In the genomic region with DNA sequence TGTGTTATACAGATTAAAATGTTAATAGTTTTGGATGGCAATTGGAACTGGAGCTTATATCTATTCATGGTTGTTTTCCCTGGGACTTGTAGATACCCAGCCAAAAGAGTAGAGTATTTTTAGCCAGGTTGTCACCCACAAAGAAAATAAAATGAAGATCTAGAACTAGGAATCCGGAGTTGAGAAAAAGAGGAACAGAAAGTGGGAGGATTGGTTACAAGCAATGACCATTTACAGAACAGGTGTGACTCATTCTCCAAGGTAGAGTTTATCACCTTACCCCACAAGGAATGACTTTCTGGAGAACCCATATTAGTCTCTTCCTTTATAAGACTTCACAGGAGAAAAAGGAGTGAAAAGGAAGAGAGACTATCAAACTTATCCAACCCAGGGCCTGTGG, we compare ENCODE assay signal across 13 cellular contexts.
DNase-seq lines count a peak whose midpoint lies in the region; ATAC-seq, FAIRE-seq and TF ChIP-seq lines count a peak whose summit lies in the region.
"Had no signal": no experiment of that assay in that cellular context is flagged by ENCODE, and none has a peak within 500 bp of the region (broad histone marks: within the 10 kb centered on the region; RNA-seq: fewer than 3 reads in every experiment).

No MANE protein-coding gene starts in this region.

- H3K9me2 ChIP-seq in Karpas-422 (replicated peaks; ENCODE audit: insufficient read depth, low read length) = no peaks in the 10 kb centered on the region

- no peaks in the 10 kb centered on the region for H3K9me3 Mint-ChIP-seq in activated T-cell treated with anti-CD3 and anti-CD28 coated beads, Interleukin-2, amount 50 U/mL, for 4 hours

- no peaks in the 10 kb centered on the region for H3K9me3 ChIP-seq in Karpas-422 (ENCODE audit: low read length)
- H3K9me3 ChIP-seq: esophagus muscularis mucosa, sigmoid colon had no signal

- H3K4me1 ChIP-seq in Karpas-422 (ENCODE audit: low read length) = no peaks in the 10 kb centered on the region
- H3K4me1 ChIP-seq: sigmoid colon had no signal

- no peak for TF ChIP-seq CTCF in GM10248 (IDR thresholded peaks at IDR 0.05; ENCODE audit: control extremely low read depth, extremely low read depth, low read depth, missing control alignments)

- peak; percentile 94 for FAIRE-seq in GM19239 (lab: Jason Lieb, UNC)
- FAIRE-seq: K562 had no signal

- peak; percentile 32 for DNase-seq in GM10248 (ENCODE audit: extremely low spot score)
- DNase-seq in GM19239 (ENCODE audit: insufficient read length, low spot score) = peak; percentile 17
- DNase-seq in Karpas-422 = no peak
- DNase-seq in activated T-cell treated with anti-CD3 and anti-CD28 coated beads, Interleukin-2, amount 50 U/mL, for 4 hours = no peak
- DNase-seq in NCI-H1694 (lab: John Stamatoyannopoulos, UW) = no peak
- DNase-seq in MV-4-11 (lab: John Stamatoyannopoulos, UW) = no peak
- DNase-seq: DMS153, sigmoid colon had no signal

- H3K36me3 ChIP-seq in Karpas-422 (ENCODE audit: insufficient read depth, low read length) = no peaks in the 10 kb centered on the region
- H3K36me3 ChIP-seq: esophagus muscularis mucosa, sigmoid colon had no signal

- peaks cover 2% of the 10 kb centered on the region for H3K27me3 Mint-ChIP-seq in activated T-cell treated with anti-CD3 and anti-CD28 coated beads, Interleukin-2, amount 50 U/mL, for 4 hours (ENCODE audit: low read depth)

- H3K27ac ChIP-seq in Karpas-422 (ENCODE audit: low read length) = no peak overlapping the region
- H3K27ac ChIP-seq: esophagus muscularis mucosa, sigmoid colon, VCaP had no signal

- H2AFZ ChIP-seq in Karpas-422 (ENCODE audit: low read length) = no peak overlapping the region

- CTCF ChIA-PET in GM10248 (lab: Yijun Ruan, JAX) = no interaction called here

- H3K36me3 Mint-ChIP-seq in activated T-cell treated with anti-CD3 and anti-CD28 coated beads, Interleukin-2, amount 50 U/mL, for 4 hours (ENCODE audit: insufficient read depth) = no peaks in the 10 kb centered on the region

- ATAC-seq in HG02610 (IDR thresholded peaks at IDR 0.05; ENCODE audit: unreplicated experiment) = peak; percentile 89
- ATAC-seq in HG03342 (IDR thresholded peaks at IDR 0.05; ENCODE audit: unreplicated experiment) = peak; percentile 91
- ATAC-seq in activated T-cell treated with anti-CD3 and anti-CD28 coated beads, Interleukin-2, amount 50 U/mL, for 4 hours = no peak
- ATAC-seq: K562 had no signal

- no peak overlapping the region for H3K4me3 Mint-ChIP-seq in activated T-cell treated with anti-CD3 and anti-CD28 coated beads, Interleukin-2, amount 50 U/mL, for 4 hours

- H3K9ac ChIP-seq in Karpas-422 (ENCODE audit: low read length) = no peak overlapping the region

- no peak overlapping the region for H3K4me3 ChIP-seq in Karpas-422 (ENCODE audit: low read length)
- H3K4me3 ChIP-seq: esophagus muscularis mucosa, K562, sigmoid colon had no signal

- no peaks in the 10 kb centered on the region for H3K27me3 ChIP-seq in Karpas-422 (ENCODE audit: low read length)
- H3K27me3 ChIP-seq: esophagus muscularis mucosa, sigmoid colon had no signal

- POLR2A ChIA-PET in GM10248 (lab: Yijun Ruan, JAX) = no interaction called here

- H3K4me1 Mint-ChIP-seq in activated T-cell treated with anti-CD3 and anti-CD28 coated beads, Interleukin-2, amount 50 U/mL, for 4 hours (ENCODE audit: low read depth) = no peaks in the 10 kb centered on the region

- no peak overlapping the region for H3K4me2 ChIP-seq in Karpas-422 (ENCODE audit: low read depth, low read length, poor library complexity, severe bottlenecking)

- H3K79me2 ChIP-seq in Karpas-422 (ENCODE audit: low read length) = no peaks in the 10 kb centered on the region

- no peaks in the 10 kb centered on the region for H4K20me1 ChIP-seq in Karpas-422 (ENCODE audit: insufficient read depth, low read depth, low read length)

Comparison
In these comparisons a context has a peak if more than half of its experiments do, and no peak if none do; other contexts are left out.
1. DNase-seq: peak in GM10248 (single experiment) and GM19239 (single experiment); none in Karpas-422 (single experiment), activated T-cell treated with anti-CD3 and anti-CD28 coated beads, Interleukin-2, amount 50 U/mL, for 4 hours (single experiment), NCI-H1694 (single experiment) and MV-4-11 (single experiment).
2. ATAC-seq: peak in HG02610 (single experiment) and HG03342 (single experiment); none in activated T-cell treated with anti-CD3 and anti-CD28 coated beads, Interleukin-2, amount 50 U/mL, for 4 hours (0 of 2).